In the genomic region with DNA sequence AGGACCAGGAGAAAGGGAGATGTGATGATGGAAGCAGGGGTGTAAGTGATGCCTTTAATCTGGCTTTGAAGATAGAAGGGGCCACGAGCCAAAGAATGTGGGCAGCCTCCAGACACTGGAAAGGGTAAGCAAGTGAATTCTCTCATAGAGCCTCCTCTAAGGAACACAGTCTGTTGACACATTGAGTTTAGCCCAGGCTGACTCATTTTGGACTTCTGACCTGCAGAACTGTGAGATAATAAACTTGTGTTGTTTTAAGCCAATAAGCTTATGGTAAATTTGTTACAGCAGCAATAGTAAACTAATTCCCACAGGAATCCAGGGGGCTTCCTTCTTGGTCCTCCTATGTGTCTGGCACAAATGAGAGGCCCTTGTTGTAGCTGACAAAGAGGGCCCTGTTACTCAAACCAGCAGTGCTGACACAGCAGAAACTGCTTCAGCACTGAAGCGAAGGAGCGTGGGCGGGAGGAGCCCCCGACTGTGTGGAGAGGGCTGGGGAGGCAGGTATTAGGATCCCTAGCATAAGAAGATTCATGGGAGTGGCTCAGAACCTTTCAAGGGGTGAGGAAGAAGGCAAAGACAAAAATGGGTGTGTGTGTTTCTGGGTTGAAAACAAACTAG, we compare ENCODE assay signal across 27 cellular contexts.
DNase-seq lines count a peak whose midpoint lies in the region; ATAC-seq and TF ChIP-seq lines count a peak whose summit lies in the region.
"Had no signal": no experiment of that assay in that cellular context is flagged by ENCODE, and none has a peak within 500 bp of the region (broad histone marks: within the 10 kb centered on the region; RNA-seq: fewer than 3 reads in every experiment).

No MANE protein-coding gene starts in this region.

- in situ Hi-C loops in brain microvascular endothelial cell (cut with HindIII; ENCODE audit: low pct_ligation_motif_present, low sequenced_read_pairs), result no loop called here

- DNase-seq in HT1080 (ENCODE audit: low read depth) (peak; percentile 10), brain microvascular endothelial cell (peak; percentile 7), globus pallidus (ENCODE audit: low spot score) (peak; percentile 10), putamen (ENCODE audit: low spot score) (peak; percentile 12), NCI-H1048 (lab: John Stamatoyannopoulos, UW) (no peak)
- DNase-seq in NK-92 treated with Interleukin-12 subunit alpha and Interleukin-12 subunit beta, amount 100 ng/mL, for 24 hours (lab: John Stamatoyannopoulos, UW), result no peak
- no peak for DNase-seq in activated T-helper 2 cell treated with anti-CD3 and anti-CD28 coated beads, Interferon-gamma antibody, Interleukin-2, Interleukin-4, amounts not matched to agents 10 μg/mL and 5 μg/mL and 100 μg/mL, durations not matched to agents 14 hours and 24 hours and 36 hours (ENCODE audit: low spot score)
- DNase-seq: activated CD4-positive, alpha-beta memory T cell treated with anti-CD3 and anti-CD28 coated beads, Interleukin-2, amount 10 ng/mL, durations not matched to agents 7 days and 5 days; activated CD8-positive, alpha-beta memory T cell treated with anti-CD3 and anti-CD28 coated beads, Interleukin-2, amount 50 U/mL, for 4 hours; activated naive CD4-positive, alpha-beta T cell treated with anti-CD3 and anti-CD28 coated beads for 36 hours; adrenal gland; HCEC 1CT; KBM-7; MG63; naive thymus-derived CD4-positive, alpha-beta T cell; NCI-H1417 treated with DMSO at 0.1 percent for 48 hours; NCI-H2081; NCI-H2227 treated with DMSO at 0.1 percent for 48 hours; NCI-H526; psoas muscle; SHP77 treated with DMSO at 0.1 percent for 48 hours had no signal

- H3K4me1 Mint-ChIP-seq in activated T-helper 2 cell treated with anti-CD3 and anti-CD28 coated beads, Interferon-gamma antibody, Interleukin-2, Interleukin-4, amounts not matched to agents 10 μg/mL and 5 μg/mL and 100 μg/mL, durations not matched to agents 14 hours and 24 hours and 36 hours (ENCODE audit: low read depth), result peaks cover 2% of the 10 kb centered on the region
- H3K4me1 Mint-ChIP-seq: mesothelial cell of epicardium had no signal

- no peak for TF ChIP-seq CTCF in brain microvascular endothelial cell (IDR thresholded peaks at IDR 0.05; ENCODE audit: low read depth, low read length, missing control alignments)

- H3K9me3 Mint-ChIP-seq in activated T-helper 2 cell treated with anti-CD3 and anti-CD28 coated beads, Interferon-gamma antibody, Interleukin-2, Interleukin-4, amounts not matched to agents 10 μg/mL and 5 μg/mL and 100 μg/mL, durations not matched to agents 14 hours and 24 hours and 36 hours, result no peaks in the 10 kb centered on the region
- H3K9me3 Mint-ChIP-seq: activated CD4-positive, alpha-beta memory T cell treated with anti-CD3 and anti-CD28 coated beads, Interleukin-2, amount 10 ng/mL, durations not matched to agents 7 days and 5 days; activated naive CD4-positive, alpha-beta T cell treated with anti-CD3 and anti-CD28 coated beads for 36 hours; T-helper 2 cell treated with Interferon-gamma antibody and Interleukin-4, amounts not matched to agents 5 μg/mL and 100 μg/mL, for 36 hours had no signal

- intact Hi-C loops in activated T-helper 2 cell treated with anti-CD3 and anti-CD28 coated beads, Interferon-gamma antibody, Interleukin-2, Interleukin-4, amounts not matched to agents 10 μg/mL and 5 μg/mL and 100 μg/mL, durations not matched to agents 14 hours and 24 hours and 36 hours (cut with micrococcal nuclease), result no loop called here

- H3K4me3 ChIP-seq in brain microvascular endothelial cell (ENCODE audit: low read depth, low read length), result no peak overlapping the region
- H3K4me3 ChIP-seq: adrenal gland, MG63, Peyer's patch, psoas muscle had no signal

- no peak overlapping the region for H3K27ac Mint-ChIP-seq in activated T-helper 2 cell treated with anti-CD3 and anti-CD28 coated beads, Interferon-gamma antibody, Interleukin-2, Interleukin-4, amounts not matched to agents 10 μg/mL and 5 μg/mL and 100 μg/mL, durations not matched to agents 14 hours and 24 hours and 36 hours
- H3K27ac Mint-ChIP-seq: activated CD4-positive, alpha-beta memory T cell treated with anti-CD3 and anti-CD28 coated beads, Interleukin-2, amount 10 ng/mL, durations not matched to agents 7 days and 5 days; activated naive CD4-positive, alpha-beta T cell treated with anti-CD3 and anti-CD28 coated beads for 36 hours; mesothelial cell of epicardium; stimulated activated effector memory CD8-positive, alpha-beta T cell treated with anti-CD3 and anti-CD28 coated beads, Interleukin-12 subunit alpha, Interleukin-12 subunit beta, amount 100 ng/mL, for 72 hours; T-helper 2 cell treated with Interferon-gamma antibody and Interleukin-4, amounts not matched to agents 5 μg/mL and 100 μg/mL, for 36 hours; type B pancreatic cell had no signal

- H3K36me3 Mint-ChIP-seq in activated T-helper 2 cell treated with anti-CD3 and anti-CD28 coated beads, Interferon-gamma antibody, Interleukin-2, Interleukin-4, amounts not matched to agents 10 μg/mL and 5 μg/mL and 100 μg/mL, durations not matched to agents 14 hours and 24 hours and 36 hours (ENCODE audit: low read depth), result no peaks in the 10 kb centered on the region

- H3K27ac ChIP-seq in brain microvascular endothelial cell, result no peak overlapping the region
- H3K27ac ChIP-seq: adrenal gland, psoas muscle had no signal

- H3K36me3 ChIP-seq in brain microvascular endothelial cell (replicated peaks), result no peaks in the 10 kb centered on the region
- H3K36me3 ChIP-seq: adrenal gland, MG63 had no signal

- H3K4me3 Mint-ChIP-seq in activated T-helper 2 cell treated with anti-CD3 and anti-CD28 coated beads, Interferon-gamma antibody, Interleukin-2, Interleukin-4, amounts not matched to agents 10 μg/mL and 5 μg/mL and 100 μg/mL, durations not matched to agents 14 hours and 24 hours and 36 hours (ENCODE audit: low read depth), result no peak overlapping the region
- H3K4me3 Mint-ChIP-seq: activated CD4-positive, alpha-beta memory T cell treated with anti-CD3 and anti-CD28 coated beads, Interleukin-2, amount 10 ng/mL, durations not matched to agents 7 days and 5 days; activated naive CD4-positive, alpha-beta T cell treated with anti-CD3 and anti-CD28 coated beads for 36 hours; mesothelial cell of epicardium; stimulated activated effector memory CD8-positive, alpha-beta T cell treated with anti-CD3 and anti-CD28 coated beads, Interleukin-12 subunit alpha, Interleukin-12 subunit beta, amount 100 ng/mL, for 72 hours; T-helper 2 cell treated with Interferon-gamma antibody and Interleukin-4, amounts not matched to agents 5 μg/mL and 100 μg/mL, for 36 hours; type B pancreatic cell had no signal

- H3K27me3 ChIP-seq in brain microvascular endothelial cell (replicated peaks), result no peaks in the 10 kb centered on the region
- H3K27me3 ChIP-seq: adrenal gland, MG63, Peyer's patch had no signal

- H3K27me3 Mint-ChIP-seq in activated T-helper 2 cell treated with anti-CD3 and anti-CD28 coated beads, Interferon-gamma antibody, Interleukin-2, Interleukin-4, amounts not matched to agents 10 μg/mL and 5 μg/mL and 100 μg/mL, durations not matched to agents 14 hours and 24 hours and 36 hours (ENCODE audit: low read depth), result no peaks in the 10 kb centered on the region
- H3K27me3 Mint-ChIP-seq: activated CD4-positive, alpha-beta memory T cell treated with anti-CD3 and anti-CD28 coated beads, Interleukin-2, amount 10 ng/mL, durations not matched to agents 7 days and 5 days; naive thymus-derived CD4-positive, alpha-beta T cell; type B pancreatic cell had no signal

- no peak for ATAC-seq in HG02623 (IDR thresholded peaks at IDR 0.05; ENCODE audit: unreplicated experiment)
- ATAC-seq: naive thymus-derived CD4-positive, alpha-beta T cell; psoas muscle; stimulated activated effector memory CD8-positive, alpha-beta T cell treated with anti-CD3 and anti-CD28 coated beads, Interleukin-12 subunit alpha, Interleukin-12 subunit beta, amount 100 ng/mL, for 72 hours had no signal

Comparison
In these comparisons a context has a peak if more than half of its experiments do, and no peak if none do; other contexts are left out.
1. DNase-seq: peak in HT1080 (single experiment), brain microvascular endothelial cell (single experiment), globus pallidus (single experiment) and putamen (single experiment); none in NK-92 treated with Interleukin-12 subunit alpha and Interleukin-12 subunit beta, amount 100 ng/mL, for 24 hours (single experiment), activated T-helper 2 cell treated with anti-CD3 and anti-CD28 coated beads, Interferon-gamma antibody, Interleukin-2, Interleukin-4, amounts not matched to agents 10 μg/mL and 5 μg/mL and 100 μg/mL, durations not matched to agents 14 hours and 24 hours and 36 hours (single experiment) and NCI-H1048 (single experiment).